Comparison of ENCODE assay signal across 8 cellular contexts in genomic region chr7:133854739-133855138, GRCh38.
DNase-seq lines count a peak whose midpoint lies in the region; ATAC-seq and TF ChIP-seq lines count a peak whose summit lies in the region.

No MANE protein-coding gene starts in this region.

- H3K27me3 ChIP-seq in Loucy (ENCODE audit: insufficient read depth, low read length, poor library complexity, severe bottlenecking) (no peaks in the 10 kb centered on the region), aorta (ENCODE audit: control insufficient read depth in 1 of 2, insufficient read depth in 2 of 2, low read length in 1 of 2) (no peaks in the 10 kb centered on the region), MG63 (no peaks in the 10 kb centered on the region)

- peaks cover 19% of the 10 kb centered on the region for H3K4me1 ChIP-seq in Loucy (ENCODE audit: insufficient read depth, low read length, poor library complexity, severe bottlenecking)
- H3K4me1 ChIP-seq in aorta (ENCODE audit: control insufficient read depth in 1 of 2, insufficient read depth in 2 of 2, low read length in 2 of 2) = no peaks in the 10 kb centered on the region

- H3K36me3 ChIP-seq in Loucy (ENCODE audit: insufficient read depth, low read length) (no peaks in the 10 kb centered on the region; the same call in 1 of the 2 replicates), aorta (ENCODE audit: control insufficient read depth in 1 of 2, insufficient read depth in 2 of 2, low read length in 1 of 2) (no peaks in the 10 kb centered on the region), MG63 (no peaks in the 10 kb centered on the region)

- intact Hi-C loops in aorta (cut with DNase I) = no loop called here

- no peaks in the 10 kb centered on the region for H4K20me1 ChIP-seq in Loucy (ENCODE audit: insufficient read depth, low read length, poor library complexity, severe bottlenecking)

- no peak overlapping the region for H3K9ac ChIP-seq in Loucy (ENCODE audit: low read depth, low read length, poor library complexity, severe bottlenecking)

- H3K79me2 ChIP-seq in Loucy (ENCODE audit: insufficient read depth, low read length) = no peaks in the 10 kb centered on the region

- H3K9me3 ChIP-seq in Loucy (ENCODE audit: insufficient read depth, low read depth, low read length) (no peaks in the 10 kb centered on the region), aorta (ENCODE audit: control insufficient read depth, low read length) (no peaks in the 10 kb centered on the region), MG63 (no peaks in the 10 kb centered on the region)

- no peaks in the 10 kb centered on the region for H3K9me2 ChIP-seq in Loucy (replicated peaks; ENCODE audit: low read depth, low read length)

- DNase-seq in Daoy (ENCODE audit: low read depth) (peak; percentile 30), SK-N-DZ (ENCODE audit: low spot score) (peak; percentile 48), glomerular visceral epithelial cell (ENCODE audit: extremely low spot score) (peak; percentile 47), aorta (no peak), MG63 (no peak)

- TF ChIP-seq CTCF in Loucy (conservative IDR thresholded peaks at IDR 0.05; ENCODE audit: low read length) = peak; percentile 54; the same call in 1 of the 2 replicates

- H3F3A ChIP-seq in Loucy (ENCODE audit: low read depth) = no peaks in the 10 kb centered on the region

- H3K27ac ChIP-seq in aorta (ENCODE audit: low read depth in 1 of 2, low read length in 2 of 2) = no peak overlapping the region

- no peak for ATAC-seq in aorta (ENCODE audit: low FRiP score)
- no peak for ATAC-seq in HG02973 (IDR thresholded peaks at IDR 0.05; ENCODE audit: unreplicated experiment)
- ATAC-seq in HG03521 (IDR thresholded peaks at IDR 0.05; ENCODE audit: unreplicated experiment) = no peak

- no peak overlapping the region for H3K4me2 ChIP-seq in Loucy (ENCODE audit: low read depth, low read length, poor library complexity, severe bottlenecking)

- H3K4me3 ChIP-seq in Loucy (ENCODE audit: low read length, poor library complexity, severe bottlenecking) (no peak overlapping the region), aorta (ENCODE audit: low read length in 2 of 2) (no peak overlapping the region), MG63 (no peak overlapping the region)

- no peak overlapping the region for H2AFZ ChIP-seq in Loucy (ENCODE audit: low read length)

Comparison
In these comparisons a context has a peak if more than half of its experiments do, and no peak if none do; other contexts are left out.
1. DNase-seq: peak in Daoy (single experiment), SK-N-DZ (single experiment) and glomerular visceral epithelial cell (single experiment); none in aorta (0 of 2) and MG63 (single experiment).